Comparison of ENCODE assay signal across 2 cellular contexts in genomic region chr2:204470178-204470620, GRCh38.
TF ChIP-seq lines count a peak whose summit lies in the region.

No MANE protein-coding gene starts in this region.

TF ChIP-seq in IMR-90, 13 proteins besides CTCF, POLR2A, EP300 and RAD21 (continued from another document):
- no peak for TF ChIP-seq BHLHE40 (IDR thresholded peaks at IDR 0.05; ENCODE audit: low read depth, low read length)

TF ChIP-seq in WTC11, 78 proteins besides CTCF, POLR2A, EP300 and RAD21 (continued from another document):
- TF ChIP-seq FOXJ3 (CRISPR knock-in tag; IDR thresholded peaks at IDR 0.05; ENCODE audit: borderline replicate concordance) (no peak), ZNF263 (CRISPR knock-in tag; IDR thresholded peaks at IDR 0.05; ENCODE audit: low read depth) (no peak), E2F1 (CRISPR knock-in tag; IDR thresholded peaks at IDR 0.05) (no peak)
